In genomic region chr18:36212301-36212977, GRCh38 we compare ENCODE assay signal across 15 cellular contexts. TPM values are rescaled to one million over a fixed set of nuclear protein-coding genes. Genes with fewer than 3 reads are reported as not detected.
DNase-seq lines count a peak whose midpoint lies in the region; ATAC-seq and TF ChIP-seq lines count a peak whose summit lies in the region.
"Had no signal": no experiment of that assay in that cellular context is flagged by ENCODE, and none has a peak within 500 bp of the region (broad histone marks: within the 10 kb centered on the region; RNA-seq: fewer than 3 reads in every experiment).

No MANE protein-coding gene starts in this region.

- H3K9me3 ChIP-seq in thoracic aorta = no peaks in the 10 kb centered on the region

- no peaks in the 10 kb centered on the region for H3K4me1 Mint-ChIP-seq in activated CD4-positive, alpha-beta T cell treated with anti-CD3 and anti-CD28 coated beads, Interleukin-2, amount 10 ng/mL, durations not matched to agents 24 days and 14 days
- H3K4me1 Mint-ChIP-seq: T-cell had no signal

- ATAC-seq in left lobe of liver = peak; percentile 50
- ATAC-seq in thoracic aorta (ENCODE audit: insufficient number of reproducible peaks, low FRiP score, low read depth) = no peak
- ATAC-seq in GM21723 (IDR thresholded peaks at IDR 0.05; ENCODE audit: unreplicated experiment) = no peak
- ATAC-seq in HG03139 (IDR thresholded peaks at IDR 0.05; ENCODE audit: unreplicated experiment) = no peak
- ATAC-seq: activated T-cell treated with anti-CD3 and anti-CD28 coated beads, Interleukin-2, amount 50 U/mL, for 72 hours; body of pancreas; T-cell had no signal

- no peak overlapping the region for H3K4me3 Mint-ChIP-seq in activated CD4-positive, alpha-beta T cell treated with anti-CD3 and anti-CD28 coated beads, Interleukin-2, amount 10 ng/mL, durations not matched to agents 24 days and 14 days
- H3K4me3 Mint-ChIP-seq: activated T-cell treated with anti-CD3 and anti-CD28 coated beads, Interleukin-2, amount 50 U/mL, for 72 hours; nephron progenitor cell; T-cell had no signal

- no peak overlapping the region for H3K27ac Mint-ChIP-seq in activated CD4-positive, alpha-beta T cell treated with anti-CD3 and anti-CD28 coated beads, Interleukin-2, amount 10 ng/mL, durations not matched to agents 24 days and 14 days
- H3K27ac Mint-ChIP-seq: activated T-cell treated with anti-CD3 and anti-CD28 coated beads, Interleukin-2, amount 50 U/mL, for 72 hours; nephron progenitor cell; T-cell had no signal

- TF ChIP-seq CTCF in cardiac fibroblast (IDR thresholded peaks at IDR 0.05; ENCODE audit: low read depth, low read length) (no peak), thoracic aorta (IDR thresholded peaks at IDR 0.05) (peak; percentile 14)

- intact Hi-C loops in activated CD4-positive, alpha-beta T cell treated with anti-CD3 and anti-CD28 coated beads, Interleukin-2, amount 10 ng/mL, durations not matched to agents 24 days and 14 days (cut with micrococcal nuclease) = no loop called here

- H3K4me1 ChIP-seq in thoracic aorta (ENCODE audit: control insufficient read depth in 1 of 2, low read depth in 2 of 2) = peaks cover 6 to 14% of the 10 kb centered on the region in 2 donors
- H3K4me1 ChIP-seq: body of pancreas had no signal

- H3K4me3 ChIP-seq in cardiac fibroblast (replicated peaks in 1 of 2; ENCODE audit: low read depth in 2 of 2, low read length in 2 of 2) = no peak overlapping the region
- peak overlapping the region; percentile 19 for H3K4me3 ChIP-seq in thoracic aorta
- H3K4me3 ChIP-seq: body of pancreas had no signal

- H3K36me3 Mint-ChIP-seq in activated CD4-positive, alpha-beta T cell treated with anti-CD3 and anti-CD28 coated beads, Interleukin-2, amount 10 ng/mL, durations not matched to agents 24 days and 14 days (ENCODE audit: low read depth) = no peaks in the 10 kb centered on the region
- H3K36me3 Mint-ChIP-seq: T-cell had no signal

- peaks cover 7% of the 10 kb centered on the region for H3K9me3 Mint-ChIP-seq in activated CD4-positive, alpha-beta T cell treated with anti-CD3 and anti-CD28 coated beads, Interleukin-2, amount 10 ng/mL, durations not matched to agents 24 days and 14 days

- peak overlapping the region in 1 of 2 donors; percentile 37 for H3K27ac ChIP-seq in thoracic aorta
- H3K27ac ChIP-seq: body of pancreas had no signal

- no peaks in the 10 kb centered on the region for H3K27me3 ChIP-seq in thoracic aorta (replicated peaks; ENCODE audit: insufficient read depth)
- H3K27me3 ChIP-seq: body of pancreas had no signal

- DNase-seq in activated CD4-positive, alpha-beta T cell treated with anti-CD3 and anti-CD28 coated beads, Interleukin-2, amount 10 ng/mL, durations not matched to agents 24 days and 14 days = peak; percentile 34
- no peak for DNase-seq in activated CD4-positive, alpha-beta T cell treated with anti-CD3 and anti-CD28 coated beads for 4 hours
- DNase-seq in cardiac fibroblast (ENCODE audit: low read depth in 2 of 2) = peak; percentile 9 to 57
- DNase-seq in left lobe of liver (ENCODE audit: low spot score) = no peak
- no peak for DNase-seq in thoracic aorta (ENCODE audit: low spot score)
- no peak for DNase-seq in NCI-H524 (lab: John Stamatoyannopoulos, UW)
- DNase-seq: activated CD4-positive, alpha-beta T cell treated with anti-CD3 and anti-CD28 coated beads for 48 hours; activated T-cell treated with anti-CD3 and anti-CD28 coated beads, Interleukin-2, amount 50 U/mL, for 72 hours; body of pancreas; NCI-H1417; NCI-H345; nephron progenitor cell; T-cell had no signal

- H3K36me3 ChIP-seq in thoracic aorta = no peaks in the 10 kb centered on the region

- peaks cover 4% of the 10 kb centered on the region for H3K27me3 Mint-ChIP-seq in activated CD4-positive, alpha-beta T cell treated with anti-CD3 and anti-CD28 coated beads, Interleukin-2, amount 10 ng/mL, durations not matched to agents 24 days and 14 days

RNA-seq across cellular contexts. Expression of gene MOCOS, which starts 25.1 kb away (rescaled TPM):
- 0.21 and 0.57 TPM in 2 replicates for total RNA-seq in activated CD4-positive, alpha-beta T cell treated with anti-CD3 and anti-CD28 coated beads, Interleukin-2, amount 10 ng/mL, durations not matched to agents 24 days and 14 days
- 27.4 TPM for total RNA-seq in left lobe of liver
- total RNA-seq in thoracic aorta = 1 to 10 TPM; 2.0 to 2.8 TPM

Comparison
In these comparisons a context has a peak if more than half of its experiments do, and no peak if none do; other contexts are left out.
1. DNase-seq: peak in activated CD4-positive, alpha-beta T cell treated with anti-CD3 and anti-CD28 coated beads, Interleukin-2, amount 10 ng/mL, durations not matched to agents 24 days and 14 days (single experiment) and cardiac fibroblast (2 of 2); none in activated CD4-positive, alpha-beta T cell treated with anti-CD3 and anti-CD28 coated beads for 4 hours (0 of 2), left lobe of liver (single experiment), thoracic aorta (single experiment) and NCI-H524 (0 of 2).